9 cellular contexts compared by ENCODE assay signal in the genomic region with DNA sequence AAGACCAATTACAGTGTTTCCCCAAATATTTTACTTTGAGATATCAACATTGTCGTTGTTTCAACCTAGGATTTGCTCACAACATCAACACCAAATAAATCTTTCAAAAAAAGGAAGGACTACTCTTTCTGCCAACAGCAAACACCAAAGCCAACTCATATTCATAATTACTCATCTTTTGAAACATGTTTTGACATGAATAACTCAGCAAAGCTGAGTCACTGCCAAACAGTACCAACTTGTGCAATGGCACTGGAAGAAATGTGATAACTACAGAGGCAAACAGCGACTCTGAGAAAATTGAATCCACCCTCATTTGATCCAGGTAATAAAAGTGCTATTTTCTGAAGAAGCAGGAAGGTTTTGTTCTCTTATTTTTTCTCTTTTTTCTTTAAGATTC.
DNase-seq lines count a peak whose midpoint lies in the region; ATAC-seq and TF ChIP-seq lines count a peak whose summit lies in the region.
"Had no signal": no experiment of that assay in that cellular context is flagged by ENCODE, and none has a peak within 500 bp of the region (broad histone marks: within the 10 kb centered on the region; RNA-seq: fewer than 3 reads in every experiment).

No MANE protein-coding gene starts in this region.

- H3K4me2 ChIP-seq in OCI-LY1 (ENCODE audit: low read length): peak overlapping the region; percentile 2; the same call in 1 of the 2 replicates

- H4K20me1 ChIP-seq in OCI-LY1 (ENCODE audit: insufficient read depth, low read length): no peaks in the 10 kb centered on the region

- H3K9me3 ChIP-seq in OCI-LY1 (ENCODE audit: low read length) (no peaks in the 10 kb centered on the region), esophagus muscularis mucosa (no peaks in the 10 kb centered on the region)

- no peaks in the 10 kb centered on the region for H3F3A ChIP-seq in OCI-LY1 (ENCODE audit: insufficient read depth, low read length)

- peak; percentile 47 for DNase-seq in GM12865 (ENCODE audit: low read depth)
- peak; percentile 67 to 82 for DNase-seq in foreskin keratinocyte
- no peak for DNase-seq in NCI-H128 (lab: John Stamatoyannopoulos, UW; ENCODE audit: unreplicated experiment)
- no peak for DNase-seq in NCI-H2107 treated with DMSO at 0.1 percent for 48 hours (lab: John Stamatoyannopoulos, UW; ENCODE audit: unreplicated experiment)
- DNase-seq in esophagus muscularis mucosa (ENCODE audit: extremely low spot score): no peak
- DNase-seq in NCI-H1436 (lab: John Stamatoyannopoulos, UW): no peak
- DNase-seq: NCI-H524 treated with DMSO at 0.1 percent for 48 hours had no signal

- no peak overlapping the region for H2AFZ ChIP-seq in OCI-LY1 (ENCODE audit: low read length)

- H3K36me3 ChIP-seq in OCI-LY1 (ENCODE audit: insufficient read depth, low read length): no peaks in the 10 kb centered on the region
- H3K36me3 ChIP-seq in esophagus muscularis mucosa: no peaks in the 10 kb centered on the region

- intact Hi-C loops in esophagus muscularis mucosa (cut with DNase I): no loop called here

- no peaks in the 10 kb centered on the region for H3K79me2 ChIP-seq in OCI-LY1 (ENCODE audit: insufficient read depth, low read length)

- H3K9ac ChIP-seq in OCI-LY1 (ENCODE audit: low read length): no peak overlapping the region

- TF ChIP-seq CTCF in GM12865 (IDR thresholded peaks at IDR 0.05; ENCODE audit: insufficient read depth, low read depth, low read length, missing control alignments) (no peak), OCI-LY1 (IDR thresholded peaks at IDR 0.05; ENCODE audit: low read length) (no peak), foreskin keratinocyte (conservative IDR thresholded peaks at IDR 0.05) (no peak), esophagus muscularis mucosa (IDR thresholded peaks at IDR 0.05) (no peak)

- no peaks in the 10 kb centered on the region for H3K9me2 ChIP-seq in OCI-LY1 (ENCODE audit: low read depth, low read length)

- ATAC-seq in HG03175 (IDR thresholded peaks at IDR 0.05; ENCODE audit: unreplicated experiment): peak; percentile 26
- ATAC-seq in foreskin keratinocyte: peak; percentile 83

- H3K4me3 ChIP-seq in GM12865 (ENCODE audit: low read depth, low read length) (no peak overlapping the region), OCI-LY1 (ENCODE audit: low read depth, low read length, poor library complexity, severe bottlenecking) (no peak overlapping the region), esophagus muscularis mucosa (no peak overlapping the region)

- H3K4me1 ChIP-seq in OCI-LY1 (ENCODE audit: insufficient read depth, low read length, severe bottlenecking): peaks cover 99% of the 10 kb centered on the region
- no peaks in the 10 kb centered on the region for H3K4me1 ChIP-seq in foreskin keratinocyte
- no peaks in the 10 kb centered on the region for H3K4me1 ChIP-seq in esophagus muscularis mucosa

- TF ChIP-seq POLR2A in esophagus muscularis mucosa (IDR thresholded peaks at IDR 0.05; ENCODE audit: low read depth): no peak

- H3K27ac ChIP-seq in OCI-LY1 (ENCODE audit: low read depth, low read length, poor library complexity, severe bottlenecking) (peak overlapping the region; percentile 96), foreskin keratinocyte (no peak overlapping the region), esophagus muscularis mucosa (replicated peaks in 1 of 4) (no peak overlapping the region)

- TF ChIP-seq EP300 in esophagus muscularis mucosa (IDR thresholded peaks at IDR 0.05): no peak

- no peaks in the 10 kb centered on the region for H3K27me3 ChIP-seq in OCI-LY1 (ENCODE audit: insufficient read depth, low read length)
- no peaks in the 10 kb centered on the region for H3K27me3 ChIP-seq in foreskin keratinocyte
- H3K27me3 ChIP-seq in esophagus muscularis mucosa: peaks cover 0 to 13% (median 0%) of the 10 kb centered on the region in 4 donors

- 46% methylated on average over 2 of the region's 2 CpGs for WGBS in esophagus muscularis mucosa

Comparison
In these comparisons a context has a peak if more than half of its experiments do, and no peak if none do; other contexts are left out.
1. DNase-seq: peak in GM12865 (single experiment) and foreskin keratinocyte (2 of 2); none in NCI-H128 (single experiment), NCI-H2107 treated with DMSO at 0.1 percent for 48 hours (single experiment), esophagus muscularis mucosa (single experiment) and NCI-H1436 (single experiment).